ENCODE assay signal across 8 cellular contexts in genomic region chr7:75442465-75443111, GRCh38. TPM values are rescaled to one million over a fixed set of nuclear protein-coding genes. Genes with fewer than 3 reads are reported as not detected.
DNase-seq lines count a peak whose midpoint lies in the region; ATAC-seq and TF ChIP-seq lines count a peak whose summit lies in the region.
"Not testable (repeated sequence)": the region's sequence is repeated elsewhere in the genome, so short reads cannot be mapped to it uniquely, and the experiment has no call there.

No MANE protein-coding gene starts in this region.

- not testable (repeated sequence) for BruUV-seq in Panc1 (replicated peaks; lab: Mats Ljungman, UMichigan)

- not testable (repeated sequence) for H3K9me3 Mint-ChIP-seq in memory B cell

- DNase-seq in Panc1 (ENCODE audit: low read depth, low spot score) = not testable (repeated sequence)
- peak; percentile 18 for DNase-seq in activated effector memory CD4-positive, alpha-beta T cell treated with Interleukin-2 at 50 U/mL for 16 hours
- DNase-seq in memory B cell (ENCODE audit: low spot score in 2 of 2) = peak in 1 of 2 donors; percentile 55
- DNase-seq in stimulated activated CD8-positive, alpha-beta memory T cell treated with anti-CD3 and anti-CD28 coated beads, Interleukin-12 subunit alpha, Interleukin-12 subunit beta, amount 100 ng/mL, for 4 hours (ENCODE audit: low read depth) = peak; percentile 24

- peaks cover 35% of the 10 kb centered on the region for H3K36me3 ChIP-seq in DOHH2 (ENCODE audit: control insufficient read depth, low read length)
- not testable (repeated sequence) for H3K36me3 ChIP-seq in Panc1 (ENCODE audit: control insufficient read depth, insufficient read depth, low read length); esophagus (ENCODE audit: control insufficient read depth in 2 of 2, insufficient read depth in 2 of 2, low read length in 1 of 2)

- H3K4me2 ChIP-seq in DOHH2 (ENCODE audit: low read length) = peak overlapping the region; percentile 69

- peak overlapping the region; percentile 90 for H3K27ac Mint-ChIP-seq in memory B cell

- H3K27me3 Mint-ChIP-seq in memory B cell = not testable (repeated sequence)

- H3K4me1 ChIP-seq in DOHH2 (ENCODE audit: control insufficient read depth, low read length); Panc1 (ENCODE audit: control insufficient read depth, insufficient read depth, low read length); esophagus (ENCODE audit: control insufficient read depth in 2 of 2, insufficient read depth in 2 of 2, low read length in 1 of 2): not testable (repeated sequence)

- intact Hi-C loops in Panc1 (cut with micrococcal nuclease; ENCODE audit: unreplicated experiment) = not testable (repeated sequence)

- not testable (repeated sequence) for H4K20me1 ChIP-seq in DOHH2 (ENCODE audit: control insufficient read depth, insufficient read depth, low read depth, low read length)

- peak overlapping the region; percentile 95 for H3K4me3 Mint-ChIP-seq in memory B cell

- H3K4me3 ChIP-seq in DOHH2 (ENCODE audit: low read length) = peak overlapping the region; percentile 73
- peak overlapping the region; percentile 46 to 68 for H3K4me3 ChIP-seq in Panc1 (ENCODE audit: low read depth in 2 of 2, low read length in 2 of 2)
- peak overlapping the region; percentile 51 to 52 for H3K4me3 ChIP-seq in esophagus (ENCODE audit: low read depth in 1 of 2, low read length in 2 of 2)

- POLR2A ChIA-PET in Panc1 (lab: Charles Lee) = not testable (repeated sequence)

- 1 to 3% methylated on average over 6 to 46 of the region's 76 CpGs for WGBS in esophagus, 2 donors

- not testable (repeated sequence) for H3K9me2 ChIP-seq in DOHH2 (replicated peaks; ENCODE audit: control insufficient read depth, low read length)

- not testable (repeated sequence) for TF ChIP-seq CTCF in DOHH2 (IDR thresholded peaks at IDR 0.05; ENCODE audit: low read depth, low read length, poor library complexity, severe bottlenecking); Panc1 (IDR thresholded peaks at IDR 0.05)

- H3K27ac ChIP-seq in DOHH2 (ENCODE audit: low read depth, low read length); Panc1 (ENCODE audit: low read length): not testable (repeated sequence)
- H3K27ac ChIP-seq in esophagus (ENCODE audit: low read depth in 2 of 2, low read length in 1 of 2) = peak overlapping the region; percentile 63 to 81

- H3K36me3 Mint-ChIP-seq in memory B cell = peaks cover 13% of the 10 kb centered on the region

- H3K4me1 Mint-ChIP-seq in memory B cell = not testable (repeated sequence)

- not testable (repeated sequence) for H3K27me3 ChIP-seq in DOHH2 (ENCODE audit: control insufficient read depth, low read length); Panc1 (ENCODE audit: control insufficient read depth, insufficient read depth, low read length); esophagus (ENCODE audit: control insufficient read depth in 1 of 2, insufficient read depth in 2 of 2, low read length in 2 of 2)

- peak; percentile 73 for ATAC-seq in GM21515 (IDR thresholded peaks at IDR 0.05; ENCODE audit: unreplicated experiment)
- peak; percentile 79 for ATAC-seq in HG03378 (IDR thresholded peaks at IDR 0.05; ENCODE audit: unreplicated experiment)
- peak; percentile 95 for ATAC-seq in Panc1
- peak; percentile 98 for ATAC-seq in memory B cell (ENCODE audit: low read depth)

- CTCF ChIA-PET in Panc1 (lab: Charles Lee) = not testable (repeated sequence)

- H3K79me2 ChIP-seq in DOHH2 (ENCODE audit: control insufficient read depth, low read length) = peaks cover 22% of the 10 kb centered on the region

- not testable (repeated sequence) for H3F3A ChIP-seq in DOHH2 (ENCODE audit: control insufficient read depth, insufficient read depth)

- not testable (repeated sequence) for H3K9me3 ChIP-seq in DOHH2 (ENCODE audit: control insufficient read depth, insufficient read depth, low read length); Panc1 (ENCODE audit: control insufficient read depth, insufficient read depth, low read depth, low read length); esophagus (ENCODE audit: control insufficient read depth in 2 of 2, insufficient read depth in 1 of 2, low read depth in 1 of 2, low read length in 1 of 2)

- in situ Hi-C loops in Panc1 (cut with HindIII; ENCODE audit: low pct_unique_long_range_greater_than_20kb, low sequenced_read_pairs) = not testable (repeated sequence)

RNA-seq across cellular contexts. Expression of gene POM121C, which starts 43.5 kb away (rescaled TPM):
- total RNA-seq in Panc1 (2021; ENCODE audit: unreplicated experiment) = 66.6 TPM
- polyA plus RNA-seq in Panc1 (2012; ENCODE audit: insufficient read length) = 47.5 TPM
- polyA plus RNA-seq in esophagus = 10 to 100 TPM in 1 of 2 donors, 1 to 10 TPM in 1; 9.9 to 12.5 TPM

RNA-seq across cellular contexts. Expression of gene TRIM73, which starts 47.2 kb away (rescaled TPM):
- 4.1 TPM for total RNA-seq in Panc1 (2021; ENCODE audit: unreplicated experiment)
- polyA plus RNA-seq in Panc1 (2012; ENCODE audit: insufficient read length) = 1.5 TPM
- 1 to 10 TPM; 1.5 to 2.9 TPM for polyA plus RNA-seq in esophagus

RNA-seq across cellular contexts. Expression of gene SPDYE5, which starts 49.5 kb away (rescaled TPM):
- not detected for total RNA-seq in Panc1 (2021; ENCODE audit: unreplicated experiment)
- 0.67 TPM for polyA plus RNA-seq in Panc1 (2012; ENCODE audit: insufficient read length)
- polyA plus RNA-seq in esophagus = under 1 TPM in 1 of 2 donors, not detected in 1; 0.02 TPM
